In the genomic region with DNA sequence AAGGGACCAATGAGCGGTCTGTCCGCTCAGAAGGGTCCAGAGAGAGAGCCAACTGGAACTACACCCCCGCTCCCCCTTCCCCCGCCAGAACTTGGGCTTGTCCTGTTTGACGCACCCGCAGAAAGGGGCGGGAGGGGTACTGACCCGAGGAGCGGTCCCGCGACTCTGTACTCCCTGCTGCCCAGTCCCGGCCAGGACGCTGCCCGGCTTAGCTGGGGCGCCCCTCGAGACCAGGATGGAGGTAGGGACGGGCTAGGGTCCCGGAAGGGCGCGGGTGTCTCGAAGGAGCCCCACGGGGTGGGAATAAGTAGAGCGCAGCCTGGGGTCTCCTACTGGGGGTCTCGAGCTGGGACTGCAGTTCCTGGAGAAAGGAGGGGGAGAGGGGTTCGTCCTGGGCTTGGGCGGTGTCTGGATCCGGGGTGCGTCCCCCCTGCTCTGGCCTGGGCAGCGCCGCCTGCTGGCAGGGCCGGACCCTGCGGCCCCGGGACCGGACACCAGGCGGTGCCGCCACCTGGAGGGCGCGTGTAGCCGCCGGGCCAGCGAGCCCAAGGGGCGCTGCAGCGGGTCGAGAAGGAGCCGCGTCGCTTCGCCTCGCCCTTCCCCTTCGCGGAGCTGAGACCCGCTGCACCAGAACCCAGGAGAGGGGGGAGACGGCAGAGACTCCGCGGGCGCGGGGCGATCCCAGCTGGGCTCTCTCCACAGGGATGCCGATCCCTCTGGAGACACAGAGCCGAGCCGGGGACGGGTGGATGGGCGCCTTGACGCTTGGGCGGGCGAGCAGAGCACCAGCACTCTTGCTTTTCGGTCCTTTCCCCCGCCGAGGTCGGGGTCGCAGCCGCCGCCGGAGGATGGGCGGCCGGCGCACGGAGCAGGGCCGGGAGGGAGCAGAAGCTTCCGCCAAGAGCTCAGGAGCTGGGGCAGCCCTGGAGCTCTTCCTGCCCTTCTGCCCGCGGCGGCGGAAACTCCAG, we compare ENCODE assay signal across 1 cellular context.
TF ChIP-seq lines count a peak whose summit lies in the region.

No MANE protein-coding gene starts in this region.

TF ChIP-seq in HepG2, 621 proteins besides CTCF, POLR2A, EP300 and RAD21 (continued from another document and continues in another):
- TF ChIP-seq ZNF740 (CRISPR knock-in tag; IDR thresholded peaks at IDR 0.05) (peak; percentile 81; the same call in 1 of the 2 replicates), BCL6 (CRISPR knock-in tag; IDR thresholded peaks at IDR 0.05) (peak; percentile 51), ZNF513 (CRISPR knock-in tag; conservative IDR thresholded peaks at IDR 0.05) (0 out of 2 replicates have a peak, but pooled peaks have one; percentile 87), ZNF644 (CRISPR knock-in tag; IDR thresholded peaks at IDR 0.05; ENCODE audit: low read depth) (no peak), SNRNP70 (IDR thresholded peaks at IDR 0.05; ENCODE audit: low read depth, low read length) (no peak), ZNF737 (CRISPR knock-in tag; IDR thresholded peaks at IDR 0.05; ENCODE audit: borderline replicate concordance) (no peak), MTF1 (CRISPR knock-in tag; IDR thresholded peaks at IDR 0.05) (no peak; the same call in 1 of the 2 replicates), SOX13 (IDR thresholded peaks at IDR 0.05) (no peak), SOX13 (CRISPR knock-in tag; conservative IDR thresholded peaks at IDR 0.05 in 1 of 2, IDR thresholded peaks at IDR 0.05 in 1 of 2) (peak in 1 of 2 experiments; percentile 28; a peak in 1 of 4 replicates), NPAS2 (CRISPR knock-in tag; IDR thresholded peaks at IDR 0.05; ENCODE audit: borderline replicate concordance) (no peak), ZNF17 (CRISPR knock-in tag; IDR thresholded peaks at IDR 0.05) (0 out of 2 replicates have a peak, but pooled peaks have one; percentile 26), YEATS2 (CRISPR knock-in tag; IDR thresholded peaks at IDR 0.05; ENCODE audit: borderline replicate concordance) (no peak), ZNF558 (CRISPR knock-in tag; IDR thresholded peaks at IDR 0.05; ENCODE audit: borderline replicate concordance) (no peak), NFE2L1 (CRISPR knock-in tag; IDR thresholded peaks at IDR 0.05; ENCODE audit: borderline replicate concordance) (peak; percentile 53; the same call in 1 of the 2 replicates), REXO4 (CRISPR knock-in tag; IDR thresholded peaks at IDR 0.05; ENCODE audit: borderline replicate concordance) (no peak), NAIF1 (CRISPR knock-in tag; IDR thresholded peaks at IDR 0.05; ENCODE audit: borderline replicate concordance) (no peak; the same call in 1 of the 2 replicates), GFI1 (CRISPR knock-in tag; IDR thresholded peaks at IDR 0.05; ENCODE audit: borderline replicate concordance) (0 out of 2 replicates have a peak, but pooled peaks have one; percentile 35), PHB2 (IDR thresholded peaks at IDR 0.05; ENCODE audit: partially characterized antibody) (no peak), TCF7 (IDR thresholded peaks at IDR 0.05; ENCODE audit: low read depth) (no peak), ATF7-NPFF (CRISPR knock-in tag; IDR thresholded peaks at IDR 0.05; ENCODE audit: low read depth) (peak; percentile 92; the same call in 1 of the 2 replicates), ZNF792 (CRISPR knock-in tag; IDR thresholded peaks at IDR 0.05) (peak; percentile 46; the same call in 1 of the 2 replicates), RBM22 (optimal IDR thresholded peaks at IDR 0.05; ENCODE audit: low read length) (no peak), NONO (IDR thresholded peaks at IDR 0.05) (no peak), NONO (CRISPR knock-in tag; conservative IDR thresholded peaks at IDR 0.05) (peak; percentile 59), ZNF160 (CRISPR knock-in tag; IDR thresholded peaks at IDR 0.05) (peak; percentile 75), ZNF75D (CRISPR knock-in tag; IDR thresholded peaks at IDR 0.05; ENCODE audit: borderline replicate concordance) (no peak), CSRNP1 (CRISPR knock-in tag; IDR thresholded peaks at IDR 0.05) (no peak), ZNF777 (CRISPR knock-in tag; IDR thresholded peaks at IDR 0.05) (peak; percentile 72), NR3C1 (CRISPR knock-in tag; IDR thresholded peaks at IDR 0.05) (no peak), EZH2 (conservative IDR thresholded peaks at IDR 0.05; ENCODE audit: low read depth, low read length) (no peak), MLX (CRISPR knock-in tag; IDR thresholded peaks at IDR 0.05) (no peak), ZNF768 (CRISPR knock-in tag; IDR thresholded peaks at IDR 0.05) (peak; percentile 79), ZNF781 (CRISPR knock-in tag; IDR thresholded peaks at IDR 0.05; ENCODE audit: borderline replicate concordance, not compliant biosample characterization) (no peak), ZNF776 (CRISPR knock-in tag; IDR thresholded peaks at IDR 0.05) (peak; percentile 89), ARHGAP35 (CRISPR knock-in tag; IDR thresholded peaks at IDR 0.05; ENCODE audit: borderline replicate concordance) (peak; percentile 57; the same call in 1 of the 2 replicates), CHD4 (IDR thresholded peaks at IDR 0.05; ENCODE audit: borderline replicate concordance, low read length) (no peak), FIP1L1 (IDR thresholded peaks at IDR 0.05; ENCODE audit: borderline replicate concordance, insufficient read depth, low read depth, low read length) (no peak), ISL2 (CRISPR knock-in tag; IDR thresholded peaks at IDR 0.05) (no peak), ZSCAN12 (CRISPR knock-in tag; IDR thresholded peaks at IDR 0.05) (no peak), ZNF354B (CRISPR knock-in tag; IDR thresholded peaks at IDR 0.05) (0 out of 2 replicates have a peak, but pooled peaks have one; percentile 76)
- TF ChIP-seq, protein P1, sequence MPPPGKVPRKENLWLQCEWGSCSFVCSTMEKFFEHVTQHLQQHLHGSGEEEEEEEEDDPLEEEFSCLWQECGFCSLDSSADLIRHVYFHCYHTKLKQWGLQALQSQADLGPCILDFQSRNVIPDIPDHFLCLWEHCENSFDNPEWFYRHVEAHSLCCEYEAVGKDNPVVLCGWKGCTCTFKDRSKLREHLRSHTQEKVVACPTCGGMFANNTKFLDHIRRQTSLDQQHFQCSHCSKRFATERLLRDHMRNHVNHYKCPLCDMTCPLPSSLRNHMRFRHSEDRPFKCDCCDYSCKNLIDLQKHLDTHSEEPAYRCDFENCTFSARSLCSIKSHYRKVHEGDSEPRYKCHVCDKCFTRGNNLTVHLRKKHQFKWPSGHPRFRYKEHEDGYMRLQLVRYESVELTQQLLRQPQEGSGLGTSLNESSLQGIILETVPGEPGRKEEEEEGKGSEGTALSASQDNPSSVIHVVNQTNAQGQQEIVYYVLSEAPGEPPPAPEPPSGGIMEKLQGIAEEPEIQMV (CRISPR knock-in tag; IDR thresholded peaks at IDR 0.05; ENCODE audit: low read depth): no peak; the same call in 1 of the 2 replicates
- TF ChIP-seq, protein P2, sequence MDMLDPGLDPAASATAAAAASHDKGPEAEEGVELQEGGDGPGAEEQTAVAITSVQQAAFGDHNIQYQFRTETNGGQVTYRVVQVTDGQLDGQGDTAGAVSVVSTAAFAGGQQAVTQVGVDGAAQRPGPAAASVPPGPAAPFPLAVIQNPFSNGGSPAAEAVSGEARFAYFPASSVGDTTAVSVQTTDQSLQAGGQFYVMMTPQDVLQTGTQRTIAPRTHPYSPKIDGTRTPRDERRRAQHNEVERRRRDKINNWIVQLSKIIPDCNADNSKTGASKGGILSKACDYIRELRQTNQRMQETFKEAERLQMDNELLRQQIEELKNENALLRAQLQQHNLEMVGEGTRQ (IDR thresholded peaks at IDR 0.05; ENCODE audit: low read depth, low read length): no peak
- TF ChIP-seq, protein P2 (CRISPR knock-in tag; IDR thresholded peaks at IDR 0.05; ENCODE audit: borderline replicate concordance): no peak
- TF ChIP-seq, protein P3, sequence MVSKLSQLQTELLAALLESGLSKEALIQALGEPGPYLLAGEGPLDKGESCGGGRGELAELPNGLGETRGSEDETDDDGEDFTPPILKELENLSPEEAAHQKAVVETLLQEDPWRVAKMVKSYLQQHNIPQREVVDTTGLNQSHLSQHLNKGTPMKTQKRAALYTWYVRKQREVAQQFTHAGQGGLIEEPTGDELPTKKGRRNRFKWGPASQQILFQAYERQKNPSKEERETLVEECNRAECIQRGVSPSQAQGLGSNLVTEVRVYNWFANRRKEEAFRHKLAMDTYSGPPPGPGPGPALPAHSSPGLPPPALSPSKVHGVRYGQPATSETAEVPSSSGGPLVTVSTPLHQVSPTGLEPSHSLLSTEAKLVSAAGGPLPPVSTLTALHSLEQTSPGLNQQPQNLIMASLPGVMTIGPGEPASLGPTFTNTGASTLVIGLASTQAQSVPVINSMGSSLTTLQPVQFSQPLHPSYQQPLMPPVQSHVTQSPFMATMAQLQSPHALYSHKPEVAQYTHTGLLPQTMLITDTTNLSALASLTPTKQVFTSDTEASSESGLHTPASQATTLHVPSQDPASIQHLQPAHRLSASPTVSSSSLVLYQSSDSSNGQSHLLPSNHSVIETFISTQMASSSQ (IDR thresholded peaks at IDR 0.05; ENCODE audit: low read depth): no peak
- TF ChIP-seq, protein P3 (CRISPR knock-in tag; IDR thresholded peaks at IDR 0.05; ENCODE audit: borderline replicate concordance): peak; percentile 40; the same call in 1 of the 2 replicates
- TF ChIP-seq, protein P4, sequence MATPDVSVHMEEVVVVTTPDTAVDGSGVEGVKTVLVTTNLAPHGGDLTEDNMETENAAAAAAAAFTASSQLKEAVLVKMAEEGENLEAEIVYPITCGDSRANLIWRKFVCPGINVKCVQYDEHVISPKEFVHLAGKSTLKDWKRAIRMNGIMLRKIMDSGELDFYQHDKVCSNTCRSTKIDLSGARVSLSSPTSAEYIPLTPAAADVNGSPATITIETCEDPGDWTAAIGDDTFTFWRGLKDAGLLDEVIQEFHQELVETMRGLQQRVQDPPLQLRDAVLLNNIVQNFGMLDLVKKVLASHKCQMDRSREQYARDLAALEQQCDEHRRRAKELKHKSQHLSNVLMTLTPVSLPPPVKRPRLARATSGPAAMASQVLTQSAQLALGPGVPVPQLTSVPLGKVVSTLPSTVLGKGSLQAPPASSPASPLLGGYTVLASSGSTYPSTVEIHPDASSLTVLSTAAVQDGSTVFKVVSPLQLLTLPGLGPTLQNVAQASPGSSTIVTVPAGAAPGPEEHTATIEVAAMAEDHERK (CRISPR knock-in tag; IDR thresholded peaks at IDR 0.05; ENCODE audit: low read depth): no peak
- TF ChIP-seq, protein P5, sequence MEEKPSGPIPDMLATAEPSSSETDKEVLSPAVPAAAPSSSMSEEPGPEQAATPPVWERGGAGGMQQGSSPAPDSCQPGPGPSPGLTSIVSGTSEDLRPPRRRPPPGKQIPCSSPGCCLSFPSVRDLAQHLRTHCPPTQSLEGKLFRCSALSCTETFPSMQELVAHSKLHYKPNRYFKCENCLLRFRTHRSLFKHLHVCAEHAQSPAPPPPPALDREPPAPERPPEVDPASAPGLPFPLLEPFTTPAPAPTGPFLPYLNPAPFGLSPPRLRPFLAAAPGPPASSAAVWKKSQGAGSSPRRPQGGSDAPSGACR (CRISPR knock-in tag; IDR thresholded peaks at IDR 0.05): no peak
- TF ChIP-seq, protein P6, sequence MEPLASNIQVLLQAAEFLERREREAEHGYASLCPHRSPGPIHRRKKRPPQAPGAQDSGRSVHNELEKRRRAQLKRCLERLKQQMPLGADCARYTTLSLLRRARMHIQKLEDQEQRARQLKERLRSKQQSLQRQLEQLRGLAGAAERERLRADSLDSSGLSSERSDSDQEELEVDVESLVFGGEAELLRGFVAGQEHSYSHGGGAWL (CRISPR knock-in tag; IDR thresholded peaks at IDR 0.05): peak; percentile 78
